In genomic region chr7:22116451-22117027, GRCh38 we compare ENCODE assay signal across 30 cellular contexts.
DNase-seq lines count a peak whose midpoint lies in the region; ATAC-seq and TF ChIP-seq lines count a peak whose summit lies in the region.
"Had no signal": no experiment of that assay in that cellular context is flagged by ENCODE, and none has a peak within 500 bp of the region (broad histone marks: within the 10 kb centered on the region; RNA-seq: fewer than 3 reads in every experiment).

No MANE protein-coding gene starts in this region.

- POLR2A ChIA-PET in IMR-90 (lab: Charles Lee; ENCODE audit: unreplicated experiment): no interaction called here

- no peaks in the 10 kb centered on the region for H4K20me1 ChIP-seq in IMR-90 (ENCODE audit: insufficient read depth, low read length)

- H3K9me1 ChIP-seq in IMR-90 (ENCODE audit: insufficient read depth, low read length): no peaks in the 10 kb centered on the region

- no peak overlapping the region for H2BK15ac ChIP-seq in IMR-90 (ENCODE audit: low read depth, low read length)

- H3K4me3 ChIP-seq in IMR-90 (ENCODE audit: insufficient read depth, low read depth, low read length) (no peak overlapping the region), dorsolateral prefrontal cortex (no peak overlapping the region)
- H3K4me3 ChIP-seq: ascending aorta, esophagus squamous epithelium, heart left ventricle, lower lobe of right lung, mucosa of descending colon, Peyer's patch, right atrium auricular region, thyroid gland, vagina had no signal

- peak; percentile 23 for DNase-seq in EH (ENCODE audit: low read depth)
- DNase-seq in IMR-90: peak; percentile 63
- DNase-seq in dorsolateral prefrontal cortex: no peak
- DNase-seq in substantia nigra (lab: John Stamatoyannopoulos, UW): no peak
- no peak for DNase-seq in dermis blood vessel endothelial cell
- no peak for DNase-seq in stimulated activated CD4-positive, alpha-beta T cell treated with anti-CD3 and anti-CD28 coated beads, Interleukin-2, amount 100 ng/mL, for 24 hours
- DNase-seq in SW 1271 (lab: John Stamatoyannopoulos, UW): no peak
- DNase-seq: activated CD4-positive, alpha-beta T cell treated with anti-CD3 and anti-CD28 coated beads for 36 hours; activated gamma-delta T cell treated with Interleukin-2 at 50 U/mL for 16 hours; activated naive CD8-positive, alpha-beta T cell treated with anti-CD3 and anti-CD28 coated beads, Interleukin-2, amount 10 ng/mL, durations not matched to agents 7 days and 5 days; activated T-cell treated with anti-CD3 and anti-CD28 coated beads, Interleukin-2, amount 50 U/mL, for 24 hours; C1 segment of cervical spinal cord; esophagus squamous epithelium; foreskin melanocyte; GF-D8; heart left ventricle; lower lobe of right lung; mucosa of descending colon; NCI-H1048; NCI-H2107; NCI-H345; nephron progenitor cell; Peyer's patch; SHP77 treated with DMSO at 0.1 percent for 48 hours; small intestine; stimulated activated naive CD8-positive, alpha-beta T cell treated with anti-CD3 and anti-CD28 coated beads, Interleukin-15, Interleukin-2, amounts not matched to agents 100 U/mL and 50 U/mL, for 24 hours; thyroid gland had no signal

- no peak overlapping the region for H2BK120ac ChIP-seq in IMR-90 (ENCODE audit: low read depth, low read length)

- ATAC-seq in IMR-90 (ENCODE audit: low read depth): peak; percentile 95
- ATAC-seq: heart left ventricle; lower lobe of right lung; mucosa of descending colon; stimulated activated naive CD8-positive, alpha-beta T cell treated with anti-CD3 and anti-CD28 coated beads, Interleukin-15, Interleukin-2, amounts not matched to agents 100 U/mL and 50 U/mL, for 24 hours had no signal

- peaks cover 6% of the 10 kb centered on the region for H3K27me3 ChIP-seq in IMR-90 (ENCODE audit: control insufficient read depth, insufficient read depth, low read length)
- no peaks in the 10 kb centered on the region for H3K27me3 ChIP-seq in dorsolateral prefrontal cortex
- H3K27me3 ChIP-seq: ascending aorta, esophagus squamous epithelium, heart left ventricle, Peyer's patch, right atrium auricular region, thyroid gland, vagina had no signal

- H3K27ac ChIP-seq in IMR-90 (ENCODE audit: insufficient read depth, low read length) (no peak overlapping the region), dorsolateral prefrontal cortex (peak overlapping the region in 45 of 59 donors; percentile 0 to 100 (median 68)), substantia nigra (ENCODE audit: low read depth, low read length, poor library complexity, severe bottlenecking) (peak overlapping the region; percentile 33)
- H3K27ac ChIP-seq: ascending aorta, esophagus squamous epithelium, Peyer's patch, right atrium auricular region, thyroid gland, vagina had no signal

- no peak overlapping the region for H3K9ac ChIP-seq in IMR-90 (ENCODE audit: low read depth, low read length)

- no peak overlapping the region for H3K23ac ChIP-seq in IMR-90 (ENCODE audit: low read depth, low read length)

- no peak overlapping the region for H2BK20ac ChIP-seq in IMR-90 (ENCODE audit: low read depth, low read length)

- no TSS peak for BruUV-seq in IMR-90 (replicated peaks; lab: Mats Ljungman, UMichigan)

- H3K9me3 ChIP-seq in IMR-90 (ENCODE audit: control insufficient read depth, insufficient read depth, low read length): no peaks in the 10 kb centered on the region
- H3K9me3 ChIP-seq: ascending aorta, esophagus squamous epithelium, heart left ventricle, lower lobe of right lung, mucosa of descending colon, Peyer's patch, right atrium auricular region, thyroid gland, vagina had no signal

- no peak overlapping the region for H3K56ac ChIP-seq in IMR-90 (ENCODE audit: extremely low read depth, insufficient read depth, low read length)

- H2AK5ac ChIP-seq in IMR-90 (ENCODE audit: low read depth, low read length): no peak overlapping the region

- no peak overlapping the region for H2AFZ ChIP-seq in IMR-90 (replicated peaks; ENCODE audit: low read length, poor library complexity)

- TF ChIP-seq RAD21 in IMR-90 (IDR thresholded peaks at IDR 0.05; ENCODE audit: low read length): no peak

- H2BK5ac ChIP-seq in IMR-90 (ENCODE audit: low read depth, low read length, poor library complexity, severe bottlenecking): no peak overlapping the region

- 100% methylated on average over 2 of the region's 7 CpGs; no CpG with 5 or more reads in 1 of the 2 experiments for WGBS in IMR-90 (ENCODE audit: extremely low coverage in 2 of 2, insufficient read length in 1 of 2), 2 experiments

- CTCF ChIA-PET in IMR-90 (lab: Yijun Ruan, JAX): no interaction called here

- peaks cover 2% of the 10 kb centered on the region; the same call in 1 of the 2 replicates for H3K4me1 ChIP-seq in IMR-90 (ENCODE audit: control insufficient read depth, insufficient read depth, low read length)
- H3K4me1 ChIP-seq: ascending aorta, esophagus squamous epithelium, Peyer's patch, right atrium auricular region, thyroid gland, vagina had no signal

- H3K36me3 ChIP-seq in IMR-90 (ENCODE audit: control insufficient read depth, insufficient read depth, low read length): no peaks in the 10 kb centered on the region
- H3K36me3 ChIP-seq: thyroid gland, vagina had no signal

- no peak overlapping the region for H3K4me2 ChIP-seq in IMR-90 (ENCODE audit: low read depth, low read length)

- no peak overlapping the region for H3K18ac ChIP-seq in IMR-90 (ENCODE audit: low read depth, low read length)

- no peak overlapping the region for H2AK9ac ChIP-seq in IMR-90 (replicated peaks; ENCODE audit: low read depth, low read length, poor library complexity)

- dilution Hi-C loops in IMR-90 (cut with HindIII; ENCODE audit: low sequenced_read_pairs, unreplicated experiment): loop anchor here (25.0 kb wide), 1 partner anchor 371 kb away; no protein-coding TSS in a partner anchor

- H4K91ac ChIP-seq in IMR-90 (ENCODE audit: insufficient read depth, low read depth, low read length): no peak overlapping the region

- TF ChIP-seq CTCF in IMR-90 (conservative IDR thresholded peaks at IDR 0.05; ENCODE audit: low read depth, low read length): no peak
- no peak for TF ChIP-seq CTCF in dorsolateral prefrontal cortex (IDR thresholded peaks at IDR 0.05 in 54 of 56, conservative IDR thresholded peaks at IDR 0.05 in 2 of 56; ENCODE audit: low read depth in 1 of 56, partially characterized antibody in 56 of 56)

- no peak overlapping the region for H4K5ac ChIP-seq in IMR-90 (ENCODE audit: low read depth, low read length)

- intact Hi-C loops in IMR-90 (cut with micrococcal nuclease) (no loop called here), dorsolateral prefrontal cortex (cut with DNase I) (loop anchor here in 1 of 2 donors (10.0 kb wide), 2 partner anchors 78 to 178 kb away; no protein-coding TSS in a partner anchor)

- H3K14ac ChIP-seq in IMR-90 (replicated peaks; ENCODE audit: low read depth, low read length): no peak overlapping the region

- no peak for TF ChIP-seq POLR2A in IMR-90 (IDR thresholded peaks at IDR 0.05; ENCODE audit: low read depth, low read length)

- no peaks in the 10 kb centered on the region for H3K79me1 ChIP-seq in IMR-90 (ENCODE audit: low read depth in 1 of 2, low read length in 2 of 2)

- in situ Hi-C loops in IMR-90 (cut with MboI; ENCODE audit: low sequenced_read_pairs): loop anchor here (25.0 kb wide), 1 partner anchor 946 kb away; no protein-coding TSS in a partner anchor

- no peak overlapping the region for H3K4ac ChIP-seq in IMR-90 (ENCODE audit: low read depth, low read length)

- H4K8ac ChIP-seq in IMR-90 (ENCODE audit: low read depth in 2 of 2, low read length in 2 of 2): no peak overlapping the region

TF ChIP-seq in IMR-90, 13 proteins besides CTCF, POLR2A, EP300 and RAD21:
- TF ChIP-seq RCOR1 (IDR thresholded peaks at IDR 0.05; ENCODE audit: insufficient replicate concordance, low read length) (no peak), MAZ (IDR thresholded peaks at IDR 0.05; ENCODE audit: borderline replicate concordance, low read depth, low read length) (no peak), FOS (IDR thresholded peaks at IDR 0.05; ENCODE audit: low read depth, low read length) (no peak), CHD1 (IDR thresholded peaks at IDR 0.05; ENCODE audit: low read depth, low read length) (no peak), NFE2L2 (IDR thresholded peaks at IDR 0.05; ENCODE audit: low read depth, low read length) (no peak), CEBPB (IDR thresholded peaks at IDR 0.05; ENCODE audit: low read depth, low read length) (no peak), MAFK (IDR thresholded peaks at IDR 0.05; ENCODE audit: low read depth, low read length) (no peak), USF2 (IDR thresholded peaks at IDR 0.05; ENCODE audit: low read depth, low read length) (no peak), BHLHE40 (IDR thresholded peaks at IDR 0.05; ENCODE audit: low read depth, low read length) (no peak), ELK1 (IDR thresholded peaks at IDR 0.05; ENCODE audit: borderline replicate concordance, low read depth, low read length) (no peak), MXI1 (IDR thresholded peaks at IDR 0.05; ENCODE audit: borderline replicate concordance, low read depth, low read length) (no peak), SMC3 (IDR thresholded peaks at IDR 0.05; ENCODE audit: low read depth, low read length) (no peak), RFX5 (IDR thresholded peaks at IDR 0.05; ENCODE audit: low read depth, low read length) (no peak)

Comparison
In these comparisons a context has a peak if more than half of its experiments do, and no peak if none do; other contexts are left out.
1. DNase-seq: peak in EH (single experiment) and IMR-90 (single experiment); none in dorsolateral prefrontal cortex (0 of 10), substantia nigra (0 of 49), dermis blood vessel endothelial cell (single experiment), stimulated activated CD4-positive, alpha-beta T cell treated with anti-CD3 and anti-CD28 coated beads, Interleukin-2, amount 100 ng/mL, for 24 hours (0 of 2) and SW 1271 (0 of 2).